Comparison of ENCODE assay signal across 8 cellular contexts in the genomic region with DNA sequence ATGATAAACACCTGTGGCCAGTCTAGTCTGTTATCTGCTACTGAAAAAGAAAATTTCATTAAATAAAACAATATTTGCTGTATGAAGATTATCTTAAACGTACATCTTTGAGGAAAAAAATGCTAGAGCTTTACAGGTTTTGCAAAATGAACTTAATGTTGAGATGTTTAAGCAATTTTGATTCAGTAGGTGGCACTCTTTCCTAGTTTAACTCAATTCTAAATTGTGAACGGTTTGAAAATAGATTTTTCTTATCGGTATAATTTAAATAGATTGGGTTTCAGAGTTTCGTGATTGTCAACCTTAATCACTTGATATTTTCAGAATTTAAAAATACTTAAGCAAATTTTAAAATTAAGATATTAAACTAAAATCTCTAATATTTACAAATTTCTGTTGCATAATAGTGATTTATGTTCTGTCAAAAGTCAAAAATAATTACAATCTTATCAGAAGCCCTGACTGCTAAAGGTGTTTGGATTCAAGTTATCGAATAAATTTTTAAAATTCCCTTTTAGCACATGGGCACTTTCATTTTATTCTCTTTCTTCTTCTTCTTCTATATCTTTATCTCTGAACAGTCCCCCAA. TPM values are rescaled to one million over a fixed set of nuclear protein-coding genes. Genes with fewer than 3 reads are reported as not detected.
A peak's percentile ranks its signal among the peaks of the same experiment; 100 is the strongest.
DNase-seq lines count a peak whose midpoint lies in the region; ATAC-seq, FAIRE-seq and TF ChIP-seq lines count a peak whose summit lies in the region.

No MANE protein-coding gene starts in this region.

- H3K9me3 ChIP-seq in lung (ENCODE audit: control insufficient read depth in 2 of 2, insufficient read depth in 1 of 2, low read length in 1 of 2): no peaks in the 10 kb centered on the region

- CTCF ChIA-PET in MCF 10A (lab: Yijun Ruan, JAX): interaction anchor here (0.6 to 2.6 kb wide), 17 partner anchors 12 to 553 kb away, joined by 3 to 22 read pairs (median 4); no protein-coding TSS in a partner anchor

- H3K27ac Mint-ChIP-seq in MCF 10A (ENCODE audit: low read depth, unreplicated experiment): no peak overlapping the region

- BruUV-seq in MCF 10A (replicated peaks; lab: Mats Ljungman, UMichigan): no TSS peak

- H3K27me3 ChIP-seq in lung (ENCODE audit: control insufficient read depth, insufficient read depth): no peaks in the 10 kb centered on the region

- H3K27me3 Mint-ChIP-seq in MCF 10A (ENCODE audit: insufficient read depth, unreplicated experiment): peaks cover 18% of the 10 kb centered on the region

- WGBS in lung, 2 donors: 4% methylated on average over 5 of the region's 5 CpGs

- ATAC-seq in lung (ENCODE audit: insufficient read depth, low FRiP score) (no peak), GM21367 (IDR thresholded peaks at IDR 0.05; ENCODE audit: unreplicated experiment) (no peak)

- H3K36me3 Mint-ChIP-seq in MCF 10A (ENCODE audit: insufficient read depth, unreplicated experiment): no peaks in the 10 kb centered on the region

- no peak overlapping the region for H3K27ac ChIP-seq in lung (ENCODE audit: low read depth in 1 of 2, low read length in 1 of 2)

- intact Hi-C loops in MCF 10A (cut with micrococcal nuclease): loop anchor here (2.0 kb wide), 3 partner anchors 158 to 520 kb away; no protein-coding TSS in a partner anchor

- H3K36me3 ChIP-seq in lung (ENCODE audit: control insufficient read depth in 2 of 2, insufficient read depth in 2 of 2, low read length in 2 of 2): no peaks in the 10 kb centered on the region

- H3K4me1 ChIP-seq in lung (ENCODE audit: control insufficient read depth in 2 of 2, insufficient read depth in 2 of 2, low read length in 2 of 2): no peaks in the 10 kb centered on the region

- peak; percentile 99 for FAIRE-seq in A204.1 (lab: Jason Lieb, UNC)

- no peaks in the 10 kb centered on the region for H3K4me1 Mint-ChIP-seq in MCF 10A (ENCODE audit: insufficient read depth, unreplicated experiment)

- TF ChIP-seq CTCF in GM12864 (IDR thresholded peaks at IDR 0.05; ENCODE audit: low read depth, low read length, missing control alignments) (peak; percentile 27), MCF 10A (IDR thresholded peaks at IDR 0.05; ENCODE audit: unreplicated experiment) (peak; percentile 41), lung (IDR thresholded peaks at IDR 0.05; ENCODE audit: control extremely low read depth, extremely low read depth) (peak; percentile 29)

- DNase-seq in GM12864 (ENCODE audit: low read depth) (peak; percentile 46), NCI-H748 (lab: John Stamatoyannopoulos, UW; ENCODE audit: unreplicated experiment) (peak; percentile 22), MCF 10A (ENCODE audit: unreplicated experiment) (peak; percentile 38), lung (ENCODE audit: low spot score) (no peak), NCI-H226 (no peak), activated T-cell treated with anti-CD3 and anti-CD28 coated beads for 4 hours (no peak)

- H3K4me3 Mint-ChIP-seq in MCF 10A (ENCODE audit: unreplicated experiment): no peak overlapping the region

- POLR2A ChIA-PET in MCF 10A (lab: Yijun Ruan, JAX): interaction anchor here (0.6 to 1.3 kb wide), 4 partner anchors 185 to 664 kb away, joined by 3 read pairs; no protein-coding TSS in a partner anchor

- no peaks in the 10 kb centered on the region for H3K9me3 Mint-ChIP-seq in MCF 10A (ENCODE audit: unreplicated experiment)

- H3K4me3 ChIP-seq in GM12864 (ENCODE audit: low read depth, low read length): peak overlapping the region; percentile 43; the same call in 1 of the 2 replicates
- no peak overlapping the region for H3K4me3 ChIP-seq in lung

RNA-seq across cellular contexts. Expression of gene RNF111, which starts 7.0 kb away (rescaled TPM):
- total RNA-seq in MCF 10A (2022): 29.2 and 32.8 TPM in 2 replicates
- 10 to 100 TPM; 28.5 to 52.0 TPM for total RNA-seq in lung
- 10 to 100 TPM in 1 of 2 donors, 1 to 10 TPM in 1; 8.7 to 10.5 TPM for polyA plus RNA-seq in lung

RNA-seq across cellular contexts. Expression of gene SLTM, which starts 47.0 kb away (rescaled TPM):
- 108 and 117 TPM in 2 replicates for total RNA-seq in MCF 10A (2022)
- 100 to 1,000 TPM in 1 of 2 donors, 10 to 100 TPM in 1; 72.7 to 164 TPM for total RNA-seq in lung
- polyA plus RNA-seq in lung: 10 to 100 TPM; 46.0 to 62.1 TPM

Comparison
In these comparisons a context has a peak if more than half of its experiments do, and no peak if none do; other contexts are left out.
1. DNase-seq: peak in GM12864 (single experiment), NCI-H748 (single experiment) and MCF 10A (single experiment); none in lung (single experiment), NCI-H226 (single experiment) and activated T-cell treated with anti-CD3 and anti-CD28 coated beads for 4 hours (single experiment).
2. Peak in every context shown above with its lines, with median percentiles within 50 percentile points of each other: CTCF ChIP-seq.